8 cellular contexts compared by ENCODE assay signal in genomic region chr3:65342084-65342683, GRCh38.
A peak's percentile ranks its signal among the peaks of the same experiment; 100 is the strongest.
DNase-seq lines count a peak whose midpoint lies in the region; ATAC-seq, FAIRE-seq and TF ChIP-seq lines count a peak whose summit lies in the region.

No MANE protein-coding gene starts in this region.

- 66 to 84% methylated on average over 12 of the region's 12 CpGs for WGBS in body of pancreas, 2 donors
- 30% methylated on average over 12 of the region's 12 CpGs for WGBS in HepG2 (ENCODE audit: low lambda C conversion rate)

- BruUV-seq in HepG2 (replicated peaks; lab: Mats Ljungman, UMichigan) = no TSS peak

- no peak overlapping the region for H2AFZ ChIP-seq in HepG2 (ENCODE audit: low read length)

- DNase-seq in D341Med (ENCODE audit: low spot score) (peak; percentile 81), NAMALWA (ENCODE audit: low spot score) (peak; percentile 38), body of pancreas (peak; percentile 6 to 46 (median 31)), HepG2 (ENCODE audit: low spot score) (peak; percentile 35), DMS79 (lab: John Stamatoyannopoulos, UW) (no peak), T-helper 17 cell (no peak), GM19239 (ENCODE audit: insufficient read length, low spot score) (no peak)

- in situ Hi-C loops in HepG2 (cut with HindIII; ENCODE audit: extremely low pct_ligation_motif_present, low pct_unique_long_range_greater_than_20kb) = loop anchor here (10.0 kb wide), 1 partner anchor 393 kb away; no protein-coding TSS in a partner anchor

- POLR2A ChIA-PET in HepG2 (lab: Yijun Ruan, JAX) = no interaction called here

- ATAC-seq in GM19467 (IDR thresholded peaks at IDR 0.05; ENCODE audit: unreplicated experiment) (peak; percentile 46), body of pancreas (no peak), HepG2 (peak; percentile 95), T-helper 17 cell (no peak)

- no peaks in the 10 kb centered on the region for H3K27me3 ChIP-seq in body of pancreas
- no peaks in the 10 kb centered on the region; a peak in 1 of 5 replicates for H3K27me3 ChIP-seq in HepG2 (ENCODE audit: control insufficient read depth in 1 of 2, insufficient read depth in 2 of 2, low read length in 2 of 2)

- H4K20me1 ChIP-seq in HepG2 (ENCODE audit: insufficient read depth, low read length) = no peaks in the 10 kb centered on the region

- peak; percentile 53; the same call in 1 of the 2 replicates for TF ChIP-seq RAD21 in HepG2 (CRISPR knock-in tag; IDR thresholded peaks at IDR 0.05)

- no peak for TF ChIP-seq EP300 in HepG2 (IDR thresholded peaks at IDR 0.05; ENCODE audit: low read depth in 2 of 2, low read length in 2 of 2)
- no peak for TF ChIP-seq EP300 in HepG2 (CRISPR knock-in tag; IDR thresholded peaks at IDR 0.05; ENCODE audit: borderline replicate concordance)

- H3K36me3 ChIP-seq in body of pancreas (replicated peaks in 1 of 2; ENCODE audit: insufficient read depth in 1 of 2, low read depth in 2 of 2) = no peaks in the 10 kb centered on the region
- H3K36me3 ChIP-seq in HepG2 (replicated peaks in 1 of 2; ENCODE audit: control insufficient read depth in 1 of 2, insufficient read depth in 2 of 2, low read length in 2 of 2) = no peaks in the 10 kb centered on the region

- H3K4me3 Mint-ChIP-seq in T-helper 17 cell = no peak overlapping the region

- no peak overlapping the region for H3K4me2 ChIP-seq in HepG2 (ENCODE audit: low read depth, low read length)

- H3K9ac ChIP-seq in HepG2 (ENCODE audit: insufficient read depth, low read depth, low read length) = no peak overlapping the region

- H3K9me3 ChIP-seq in body of pancreas (no peaks in the 10 kb centered on the region), HepG2 (ENCODE audit: low read length) (no peaks in the 10 kb centered on the region), T-helper 17 cell (ENCODE audit: control insufficient read depth, low read length, poor library complexity, severe bottlenecking) (no peaks in the 10 kb centered on the region)

- no peak overlapping the region for H3K27ac ChIP-seq in body of pancreas
- no peak overlapping the region for H3K27ac ChIP-seq in HepG2 (ENCODE audit: extremely low read length, insufficient read depth, low read length)

- CTCF ChIA-PET in HepG2 (lab: Yijun Ruan, JAX; ENCODE audit: low intra/inter-chr PET ratio, low total read pairs) = interaction anchor here (1.0 to 1.2 kb wide), 2 partner anchors 391 to 812 kb away, joined by 3 read pairs; no protein-coding TSS in a partner anchor

- H3K4me3 ChIP-seq in body of pancreas (no peak overlapping the region), HepG2 (replicated peaks in 1 of 3; ENCODE audit: insufficient read depth in 1 of 3, low read depth in 2 of 3, low read length in 3 of 3) (no peak overlapping the region)

- no peak overlapping the region for H3K27ac Mint-ChIP-seq in T-helper 17 cell

- H3K36me3 Mint-ChIP-seq in T-helper 17 cell (ENCODE audit: low read depth) = no peaks in the 10 kb centered on the region

- no peaks in the 10 kb centered on the region for H3K79me2 ChIP-seq in HepG2 (ENCODE audit: insufficient read depth, low read length)

- TF ChIP-seq CTCF in body of pancreas (IDR thresholded peaks at IDR 0.05) = peak in 6 of 7 experiments; percentile 24 to 49 (median 38)
- TF ChIP-seq CTCF in HepG2 (CRISPR knock-in tag; IDR thresholded peaks at IDR 0.05) = peak; percentile 85

- intact Hi-C loops in body of pancreas (cut with DNase I) (no loop called here), HepG2 (cut with micrococcal nuclease; ENCODE audit: unreplicated experiment) (loop anchor here (10.0 kb wide), 1 partner anchor 413 kb away; no protein-coding TSS in a partner anchor)

- H3K4me1 ChIP-seq in body of pancreas (no peaks in the 10 kb centered on the region), HepG2 (ENCODE audit: insufficient read depth, low read length) (peaks cover 13% of the 10 kb centered on the region)

- H3K27me3 Mint-ChIP-seq in T-helper 17 cell = no peaks in the 10 kb centered on the region

- no peaks in the 10 kb centered on the region for H3K4me1 Mint-ChIP-seq in T-helper 17 cell

- no peak for TF ChIP-seq POLR2A in body of pancreas (IDR thresholded peaks at IDR 0.05)
- TF ChIP-seq POLR2A in HepG2 (IDR thresholded peaks at IDR 0.05; ENCODE audit: insufficient read depth in 1 of 2, low read depth in 2 of 2, low read length in 2 of 2) = no peak

- FAIRE-seq in HepG2 (lab: Jason Lieb, UNC) (peak; percentile 72), GM19239 (lab: Jason Lieb, UNC) (no peak)

TF ChIP-seq in HepG2, 621 proteins besides CTCF, POLR2A, EP300 and RAD21 (continues in another document):
- TF ChIP-seq SAFB2 (CRISPR knock-in tag; IDR thresholded peaks at IDR 0.05; ENCODE audit: borderline replicate concordance, low read depth) (no peak), NAIF1 (CRISPR knock-in tag; IDR thresholded peaks at IDR 0.05; ENCODE audit: borderline replicate concordance) (no peak), ZSCAN25 (CRISPR knock-in tag; IDR thresholded peaks at IDR 0.05) (0 out of 2 replicates have a peak, but pooled peaks have one; percentile 52), MYC (CRISPR knock-in tag; IDR thresholded peaks at IDR 0.05; ENCODE audit: borderline replicate concordance) (peak; percentile 18; the same call in 1 of the 2 replicates), CREB3 (CRISPR knock-in tag; IDR thresholded peaks at IDR 0.05) (no peak), KDM2A (CRISPR knock-in tag; IDR thresholded peaks at IDR 0.05; ENCODE audit: borderline replicate concordance, low read depth) (0 out of 2 replicates have a peak, but pooled peaks have one; percentile 23), ZSCAN30 (CRISPR knock-in tag; IDR thresholded peaks at IDR 0.05) (no peak), SMC3 (IDR thresholded peaks at IDR 0.05; ENCODE audit: low read length) (peak; percentile 65), BATF2 (CRISPR knock-in tag; IDR thresholded peaks at IDR 0.05) (no peak), ZNF879 (CRISPR knock-in tag; IDR thresholded peaks at IDR 0.05) (no peak), FOXP1 (IDR thresholded peaks at IDR 0.05) (no peak), FOXP1 (CRISPR knock-in tag; IDR thresholded peaks at IDR 0.05) (no peak), IRF2 (CRISPR knock-in tag; IDR thresholded peaks at IDR 0.05) (peak; percentile 22; the same call in 1 of the 2 replicates), ZC3H13 (CRISPR knock-in tag; IDR thresholded peaks at IDR 0.05) (no peak), AKNA (CRISPR knock-in tag; IDR thresholded peaks at IDR 0.05; ENCODE audit: borderline replicate concordance) (no peak), TEAD3 (CRISPR knock-in tag; optimal IDR thresholded peaks at IDR 0.05; ENCODE audit: borderline replicate concordance) (peak; percentile 16), ZNF746 (CRISPR knock-in tag; IDR thresholded peaks at IDR 0.05) (no peak)

Comparison
In these comparisons a context has a peak if more than half of its experiments do, and no peak if none do; other contexts are left out.
1. DNase-seq: peak in D341Med (single experiment), NAMALWA (single experiment), body of pancreas (4 of 4) and HepG2 (single experiment); none in DMS79 (single experiment), T-helper 17 cell (0 of 3) and GM19239 (single experiment).
2. ATAC-seq: peak in GM19467 (single experiment) and HepG2 (single experiment); none in body of pancreas (single experiment) and T-helper 17 cell (single experiment).